Comparison of ENCODE assay signal across 18 cellular contexts in the genomic region with DNA sequence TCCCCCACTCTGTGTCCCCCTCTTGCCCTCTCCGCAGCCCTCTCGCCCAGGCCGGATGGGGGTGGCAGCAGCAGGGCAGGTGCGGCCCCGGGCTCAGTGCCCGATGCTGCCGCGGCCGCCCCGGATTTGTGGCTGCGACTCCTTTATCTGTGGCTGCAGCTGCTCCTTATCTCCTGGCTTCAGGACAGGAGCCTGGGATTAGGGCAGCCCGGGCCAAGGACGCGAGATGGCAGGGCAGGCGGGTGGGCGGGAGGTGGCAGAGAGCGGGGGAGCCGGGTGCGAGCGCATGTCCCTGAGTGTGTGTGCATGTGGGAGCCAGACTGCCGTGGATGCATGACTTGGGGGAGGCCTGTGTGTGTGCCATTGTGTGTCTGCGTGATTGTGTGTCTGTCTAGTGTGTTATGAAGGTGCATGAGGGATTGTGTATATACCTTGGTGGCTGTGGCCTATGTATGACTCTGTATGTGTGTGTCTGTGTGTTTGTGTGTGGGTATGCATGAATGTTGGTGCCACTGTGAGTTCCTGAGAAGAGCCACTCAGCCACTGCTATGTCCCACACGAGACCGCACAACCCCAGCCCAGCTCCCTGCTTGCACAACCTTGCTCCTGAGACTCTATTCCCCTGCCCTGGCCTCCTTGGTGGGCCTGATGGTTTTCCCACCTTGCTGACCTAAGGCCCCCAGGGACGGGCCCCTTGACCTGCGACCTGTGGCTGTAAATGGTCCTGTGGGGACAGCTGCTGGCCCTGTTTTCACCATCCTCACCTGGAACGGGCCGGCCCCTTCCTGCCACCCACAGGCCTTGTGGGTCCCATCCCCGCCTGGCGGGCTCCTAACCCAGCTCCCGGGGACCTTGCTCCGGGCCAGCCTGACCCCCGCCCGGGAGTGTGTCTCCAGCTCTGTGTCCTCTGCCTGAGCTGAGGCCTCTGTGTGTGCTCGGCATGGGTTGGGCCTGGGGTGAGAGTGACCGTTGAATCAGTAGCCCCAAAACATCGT. TPM values are rescaled to one million over a fixed set of nuclear protein-coding genes. Genes with fewer than 3 reads are reported as not detected.
DNase-seq lines count a peak whose midpoint lies in the region; ATAC-seq and TF ChIP-seq lines count a peak whose summit lies in the region.
"Had no signal": no experiment of that assay in that cellular context is flagged by ENCODE, and none has a peak within 500 bp of the region (broad histone marks: within the 10 kb centered on the region; RNA-seq: fewer than 3 reads in every experiment).

No MANE protein-coding gene starts in this region.

- H3K9me3 ChIP-seq in HEK293 (ENCODE audit: control insufficient read depth, insufficient read depth, low read depth, low read length) = no peaks in the 10 kb centered on the region
- H3K9me3 ChIP-seq: breast epithelium had no signal

- BruUV-seq in MCF 10A (replicated peaks; lab: Mats Ljungman, UMichigan) = no TSS peak

- peaks cover 26% of the 10 kb centered on the region for H3K4me1 Mint-ChIP-seq in nephron
- H3K4me1 Mint-ChIP-seq in MCF 10A (ENCODE audit: insufficient read depth, unreplicated experiment) = no peaks in the 10 kb centered on the region
- H3K4me1 Mint-ChIP-seq in effector memory CD8-positive, alpha-beta T cell (ENCODE audit: low read depth in 2 of 2) = peaks cover 12 to 14% of the 10 kb centered on the region in 2 donors

- H3K36me3 Mint-ChIP-seq in nephron (ENCODE audit: low read depth) (no peaks in the 10 kb centered on the region), MCF 10A (ENCODE audit: insufficient read depth, unreplicated experiment) (no peaks in the 10 kb centered on the region)
- no peaks in the 10 kb centered on the region for H3K36me3 Mint-ChIP-seq in effector memory CD8-positive, alpha-beta T cell (ENCODE audit: insufficient read depth)
- H3K36me3 Mint-ChIP-seq: activated naive CD4-positive, alpha-beta T cell treated with anti-CD3 and anti-CD28 coated beads, Interleukin-2, amount 10 ng/mL, durations not matched to agents 7 days and 5 days had no signal

- TF ChIP-seq CTCF in HEK293 (tag by site-specific recombination; IDR thresholded peaks at IDR 0.05) (no peak), nephron (IDR thresholded peaks at IDR 0.05; ENCODE audit: unreplicated experiment in 3 of 3) (no peak), MCF 10A (IDR thresholded peaks at IDR 0.05; ENCODE audit: unreplicated experiment) (no peak)

- CTCF ChIA-PET in HEK293 (lab: Yijun Ruan, JAX) = interaction anchor here (0.7 to 0.8 kb wide), 2 partner anchors 22 to 249 kb away, joined by 4 to 9 read pairs; no protein-coding TSS in a partner anchor
- CTCF ChIA-PET in MCF 10A (lab: Yijun Ruan, JAX) = no interaction called here

- peaks cover 2% of the 10 kb centered on the region; the same call in 1 of the 2 replicates for H3K4me1 ChIP-seq in HEK293 (ENCODE audit: control insufficient read depth, insufficient read depth, low read length)
- H3K4me1 ChIP-seq: breast epithelium had no signal

- H3K9me3 Mint-ChIP-seq in nephron (no peaks in the 10 kb centered on the region), MCF 10A (ENCODE audit: unreplicated experiment) (no peaks in the 10 kb centered on the region)
- H3K9me3 Mint-ChIP-seq in effector memory CD8-positive, alpha-beta T cell = no peaks in the 10 kb centered on the region
- H3K9me3 Mint-ChIP-seq: activated naive CD4-positive, alpha-beta T cell treated with anti-CD3 and anti-CD28 coated beads, Interleukin-2, amount 10 ng/mL, durations not matched to agents 7 days and 5 days had no signal

- DNase-seq in NCI-H2196 treated with DMSO at 0.1 percent for 48 hours (lab: John Stamatoyannopoulos, UW; ENCODE audit: unreplicated experiment) (peak; percentile 79), MCF 10A (ENCODE audit: unreplicated experiment) (no peak)
- DNase-seq in activated effector memory CD4-positive, alpha-beta T cell treated with anti-CD3 and anti-CD28 coated beads, Interleukin-2, amount 50 U/mL, for 16 hours = no peak
- no peak for DNase-seq in effector memory CD8-positive, alpha-beta T cell
- DNase-seq: activated CD8-positive, alpha-beta memory T cell treated with anti-CD3 and anti-CD28 coated beads, Interleukin-2, amount 50 U/mL, for 4 hours; activated naive CD4-positive, alpha-beta T cell treated with anti-CD3 and anti-CD28 coated beads, Interleukin-2, amount 10 ng/mL, durations not matched to agents 7 days and 5 days; NCI-H226 had no signal

- POLR2A ChIA-PET in HEK293 (lab: Yijun Ruan, JAX) = no interaction called here
- POLR2A ChIA-PET in MCF 10A (lab: Yijun Ruan, JAX) = no interaction called here

- ATAC-seq in esophagus mucosa (peak; percentile 0), HG02610 (IDR thresholded peaks at IDR 0.05; ENCODE audit: unreplicated experiment) (no peak)
- ATAC-seq in effector memory CD8-positive, alpha-beta T cell (replicated peaks) = no peak
- ATAC-seq: HCT116 had no signal

- H3K36me3 ChIP-seq in HEK293 (ENCODE audit: control insufficient read depth in 2 of 2, insufficient read depth in 1 of 2, low read length in 2 of 2) = no peaks in the 10 kb centered on the region
- H3K36me3 ChIP-seq: breast epithelium had no signal

- no peak overlapping the region for H3K27ac ChIP-seq in HEK293 (ENCODE audit: extremely low read depth, low read depth, low read length)
- H3K27ac ChIP-seq: breast epithelium, parathyroid adenoma had no signal

- no peak overlapping the region for H3K4me3 ChIP-seq in HEK293 (ENCODE audit: low read depth, low read length)
- H3K4me3 ChIP-seq: breast epithelium had no signal

- intact Hi-C loops in MCF 10A (cut with micrococcal nuclease) = loop anchor here (10.0 kb wide), 2 partner anchors 105 to 185 kb away; a partner anchor contains a TSS

- H3K27ac Mint-ChIP-seq in nephron = peak overlapping the region; percentile 64 to 86 (median 72)
- H3K27ac Mint-ChIP-seq in MCF 10A (ENCODE audit: low read depth, unreplicated experiment) = no peak overlapping the region
- H3K27ac Mint-ChIP-seq in effector memory CD8-positive, alpha-beta T cell = peak overlapping the region in 1 of 2 donors; percentile 56
- H3K27ac Mint-ChIP-seq: activated naive CD4-positive, alpha-beta T cell treated with anti-CD3 and anti-CD28 coated beads, Interleukin-2, amount 10 ng/mL, durations not matched to agents 7 days and 5 days; B cell had no signal

- H3K27me3 Mint-ChIP-seq in nephron (ENCODE audit: low read depth) (peaks cover 19% of the 10 kb centered on the region), MCF 10A (ENCODE audit: insufficient read depth, unreplicated experiment) (no peaks in the 10 kb centered on the region)
- peaks cover 36 to 68% of the 10 kb centered on the region in 2 donors for H3K27me3 Mint-ChIP-seq in effector memory CD8-positive, alpha-beta T cell

- H3K4me3 Mint-ChIP-seq in nephron (no peak overlapping the region), MCF 10A (ENCODE audit: unreplicated experiment) (no peak overlapping the region)
- H3K4me3 Mint-ChIP-seq in effector memory CD8-positive, alpha-beta T cell = no peak overlapping the region
- H3K4me3 Mint-ChIP-seq: activated naive CD4-positive, alpha-beta T cell treated with anti-CD3 and anti-CD28 coated beads, Interleukin-2, amount 10 ng/mL, durations not matched to agents 7 days and 5 days; B cell had no signal

TF ChIP-seq in HEK293, 187 proteins besides CTCF, POLR2A, EP300 and RAD21:
- TF ChIP-seq ZFHX2 (tag by site-specific recombination; conservative IDR thresholded peaks at IDR 0.05) = peak; percentile 63
- 0 out of 2 replicates have a peak, but pooled peaks have one; percentile 28 for TF ChIP-seq ZNF600 (tag by site-specific recombination; IDR thresholded peaks at IDR 0.05)
- TF ChIP-seq HOXC10 (CRISPR knock-in tag; IDR thresholded peaks at IDR 0.05) = no peak
- 0 out of 2 replicates have a peak, but pooled peaks have one; percentile 24 for TF ChIP-seq EGR2 (tag by site-specific recombination; IDR thresholded peaks at IDR 0.05; ENCODE audit: low read depth)

RNA-seq across cellular contexts. Expression of a gene that starts 5.3 kb away (rescaled TPM):
- total RNA-seq in esophagus mucosa (2.7 TPM), MCF 10A (2022) (0.56 and 0.75 TPM in 2 replicates)
- total RNA-seq: B cell, fibroblast of villous mesenchyme had no signal

RNA-seq across cellular contexts. Expression of a gene that starts 8.6 kb away (rescaled TPM):
- 24.2 TPM for total RNA-seq in esophagus mucosa
- total RNA-seq in MCF 10A (2022) = 53.5 and 77.6 TPM in 2 replicates

RNA-seq across cellular contexts. Expression of a gene that starts 15.0 kb away (rescaled TPM):
- total RNA-seq in esophagus mucosa (1.8 TPM), MCF 10A (2022) (6.4 and 9.4 TPM in 2 replicates)

RNA-seq across cellular contexts. Expression of a gene that starts 40.0 kb away (rescaled TPM):
- total RNA-seq in esophagus mucosa (56.9 TPM), MCF 10A (2022) (not detected in 2 replicates)
- total RNA-seq: B cell, Daoy, fibroblast of villous mesenchyme, M059J had no signal

RNA-seq across cellular contexts. Expression of a gene that starts 51.7 kb away (rescaled TPM):
- total RNA-seq in esophagus mucosa (104 TPM), MCF 10A (2022) (0.22 and 0.51 TPM in 2 replicates)
- total RNA-seq: B cell, Daoy, M059J had no signal
